Comparison of ENCODE assay signal across 8 cellular contexts in the genomic region with DNA sequence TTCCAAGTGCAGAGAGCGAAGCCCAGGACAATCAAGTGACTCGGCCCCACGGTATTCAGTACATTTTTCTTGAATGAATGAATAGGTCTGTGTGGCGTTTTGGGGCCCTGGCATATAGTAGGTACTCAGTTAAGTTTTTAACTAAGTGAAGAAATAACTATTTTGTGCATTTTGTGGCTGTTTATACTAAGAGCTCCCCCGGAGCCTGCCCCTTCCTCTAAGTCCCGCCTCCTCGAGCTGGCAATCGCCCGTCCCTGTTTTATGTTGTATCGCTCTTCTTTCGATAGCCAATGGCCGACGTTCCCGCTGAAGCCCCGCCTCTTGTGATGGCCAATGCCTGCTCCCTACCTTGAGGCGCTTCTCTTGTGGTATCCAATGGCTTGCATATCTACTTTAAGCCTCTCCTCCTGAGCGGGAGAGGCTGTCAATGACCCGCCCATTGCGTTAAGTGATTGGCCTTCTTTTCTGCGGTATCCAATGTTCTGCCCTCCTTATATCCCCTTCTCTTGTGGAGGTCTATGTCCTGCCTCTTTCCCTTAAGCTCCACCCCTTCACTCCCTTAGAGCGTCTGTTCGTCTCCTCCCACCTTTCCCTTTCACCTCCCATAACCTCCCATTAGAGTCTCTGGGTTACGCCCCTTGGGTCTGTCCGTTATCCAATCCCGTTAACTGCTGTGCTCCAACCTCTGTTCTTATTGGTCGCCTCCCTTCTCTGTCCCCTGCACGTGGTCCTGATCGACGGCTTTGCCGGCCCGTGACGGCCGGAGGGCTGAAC. TPM values are rescaled to one million over a fixed set of nuclear protein-coding genes. Genes with fewer than 3 reads are reported as not detected.
DNase-seq lines count a peak whose midpoint lies in the region; ATAC-seq, FAIRE-seq and TF ChIP-seq lines count a peak whose summit lies in the region.

No MANE protein-coding gene starts in this region.

- peak overlapping the region; percentile 74 for H3K4me2 ChIP-seq in HepG2 (ENCODE audit: low read depth, low read length)

- DNase-seq in C1 segment of cervical spinal cord (lab: John Stamatoyannopoulos, UW) (peak; percentile 85 to 100 (median 98)), NCI-H69 (lab: John Stamatoyannopoulos, UW) (peak; percentile 100), dorsolateral prefrontal cortex (peak; percentile 94 to 100 (median 99)), HepG2 (ENCODE audit: low spot score) (peak; percentile 100)
- peak; percentile 95 for DNase-seq in activated CD4-positive, alpha-beta T cell treated with anti-CD3 and anti-CD28 coated beads, Interleukin-2, amount 50 U/mL, for 1 hour
- DNase-seq in stimulated activated CD4-positive, alpha-beta T cell treated with anti-CD3 and anti-CD28 coated beads, Interleukin-2, amount 100 ng/mL, for 48 hours, result peak; percentile 93

- peaks cover 22% of the 10 kb centered on the region for H3K79me2 ChIP-seq in HepG2 (ENCODE audit: insufficient read depth, low read length)

- POLR2A ChIA-PET in HepG2 (lab: Yijun Ruan, JAX), result interaction anchor here (0.8 to 2.6 kb wide), 25 partner anchors 9 to 413 kb away, joined by 3 to 37 read pairs (median 6); a partner anchor contains a TSS

- FAIRE-seq in HepG2 (lab: Jason Lieb, UNC), result peak; percentile 100

- peaks cover 3 to 12% of the 10 kb centered on the region in 2 experiments; a peak in 3 of 5 replicates for H3K36me3 ChIP-seq in HepG2 (replicated peaks in 1 of 2; ENCODE audit: control insufficient read depth in 1 of 2, insufficient read depth in 2 of 2, low read length in 2 of 2)

- H3K4me1 ChIP-seq in HepG2 (ENCODE audit: insufficient read depth, low read length), result peaks cover 21% of the 10 kb centered on the region

- under 1% methylated on average over 33 of the region's 33 CpGs for WGBS in HepG2 (ENCODE audit: low lambda C conversion rate)

- no peaks in the 10 kb centered on the region for H3K9me3 ChIP-seq in HepG2 (ENCODE audit: low read length)

- H4K20me1 ChIP-seq in HepG2 (ENCODE audit: insufficient read depth, low read length), result 0 out of 2 replicates have a peak, but pooled peaks cover 4% of the 10 kb centered on the region

- CTCF ChIA-PET in HepG2 (lab: Yijun Ruan, JAX; ENCODE audit: low intra/inter-chr PET ratio, low total read pairs), result no interaction called here

- no TSS peak for BruUV-seq in HepG2 (replicated peaks; lab: Mats Ljungman, UMichigan)

- peak in 6 of 56 donors; percentile 13 to 30 (median 22) for TF ChIP-seq CTCF in dorsolateral prefrontal cortex (IDR thresholded peaks at IDR 0.05 in 54 of 56, conservative IDR thresholded peaks at IDR 0.05 in 2 of 56; ENCODE audit: low read depth in 1 of 56, partially characterized antibody in 56 of 56)
- no peak for TF ChIP-seq CTCF in HepG2 (CRISPR knock-in tag; IDR thresholded peaks at IDR 0.05)

- TF ChIP-seq RAD21 in HepG2 (CRISPR knock-in tag; IDR thresholded peaks at IDR 0.05), result no peak

- intact Hi-C loops in dorsolateral prefrontal cortex (cut with DNase I) (loop anchor here (1.0 to 5.0 kb wide), 4 partner anchors 14 to 709 kb away; a partner anchor contains a TSS), HepG2 (cut with micrococcal nuclease; ENCODE audit: unreplicated experiment) (loop anchor here (5.0 kb wide), 1 partner anchor 66 kb away; a partner anchor contains a TSS)

- peak overlapping the region; percentile 78 for H3K9ac ChIP-seq in HepG2 (ENCODE audit: insufficient read depth, low read depth, low read length)

- H3K27ac ChIP-seq in dorsolateral prefrontal cortex (peak overlapping the region in 58 of 59 donors; percentile 45 to 96 (median 82)), HepG2 (ENCODE audit: extremely low read length, insufficient read depth, low read length) (peak overlapping the region; percentile 88)

- H3K27me3 ChIP-seq in dorsolateral prefrontal cortex (no peaks in the 10 kb centered on the region), HepG2 (ENCODE audit: control insufficient read depth in 1 of 2, insufficient read depth in 2 of 2, low read length in 2 of 2) (no peaks in the 10 kb centered on the region; a peak in 1 of 5 replicates)

- TF ChIP-seq EP300 in HepG2 (IDR thresholded peaks at IDR 0.05; ENCODE audit: low read depth in 2 of 2, low read length in 2 of 2), result no peak
- TF ChIP-seq EP300 in HepG2 (CRISPR knock-in tag; IDR thresholded peaks at IDR 0.05; ENCODE audit: borderline replicate concordance), result no peak

- no peak overlapping the region for H2AFZ ChIP-seq in HepG2 (ENCODE audit: low read length)

- ATAC-seq in GM19395 (IDR thresholded peaks at IDR 0.05; ENCODE audit: unreplicated experiment) (peak; percentile 87), HG03521 (IDR thresholded peaks at IDR 0.05; ENCODE audit: unreplicated experiment) (peak; percentile 81), HepG2 (peak; percentile 92)

- H3K4me3 ChIP-seq in dorsolateral prefrontal cortex (peak overlapping the region; percentile 64 to 99 (median 90)), HepG2 (replicated peaks in 1 of 3; ENCODE audit: insufficient read depth in 1 of 3, low read depth in 2 of 3, low read length in 3 of 3) (peak overlapping the region; percentile 59 to 72 (median 65))

- peak; percentile 52 to 54; a peak in 2 of 4 replicates for TF ChIP-seq POLR2A in HepG2 (IDR thresholded peaks at IDR 0.05; ENCODE audit: insufficient read depth in 1 of 2, low read depth in 2 of 2, low read length in 2 of 2)

- in situ Hi-C loops in HepG2 (cut with HindIII; ENCODE audit: extremely low pct_ligation_motif_present, low pct_unique_long_range_greater_than_20kb), result no loop called here

RNA-seq across cellular contexts. Expression of a gene that starts 0.5 kb away (rescaled TPM):
- 10 to 100 TPM; 42.3 to 73.8 (median 56.9) TPM for total RNA-seq in dorsolateral prefrontal cortex
- total RNA-seq in HepG2 (2016; rRNA removed; fragmentation: Illumina TruSeq; extraction: Trizol), result 47.9 and 51.1 TPM in 2 replicates
- 7.5 and 8.8 TPM in 2 replicates for total RNA-seq in HepG2 (2016; cell fraction: cytosol; rRNA removed; fragmentation: Illumina TruSeq; extraction: Trizol; ENCODE audit: low read depth)
- total RNA-seq in HepG2 (2016; cell fraction: insoluble cytoplasmic fraction; rRNA removed; fragmentation: Illumina TruSeq; extraction: Trizol), result 38.9 and 55.4 TPM in 2 replicates
- total RNA-seq in HepG2 (2016; cell fraction: membrane; rRNA removed; fragmentation: Illumina TruSeq; extraction: Trizol), result 11.6 and 13.8 TPM in 2 replicates
- total RNA-seq in HepG2 (2016; cell fraction: nucleus; rRNA removed; fragmentation: Illumina TruSeq; extraction: Trizol), result 29.4 and 31.2 TPM in 2 replicates
- polyA plus RNA-seq in HepG2 (2011; rRNA removed), result 20.0 and 26.0 TPM in 2 replicates
- 11.0 and 22.9 TPM in 2 replicates for polyA plus RNA-seq in HepG2 (2011; cell fraction: cytosol; rRNA removed)
- polyA plus RNA-seq in HepG2 (2011; cell fraction: nucleus; rRNA removed), result 50.4 and 56.5 TPM in 2 replicates
- polyA plus RNA-seq in HepG2 (2012), result 20.9 and 29.2 TPM in 2 replicates
- 5.7 and 6.4 TPM in 2 replicates for polyA plus RNA-seq in HepG2 (2016; cell fraction: cytosol; fragmentation: Illumina TruSeq; extraction: Trizol; ENCODE audit: low read depth)
- 59.0 and 65.1 TPM in 2 replicates for polyA plus RNA-seq in HepG2 (2016; cell fraction: insoluble cytoplasmic fraction; fragmentation: Illumina TruSeq; extraction: Trizol; ENCODE audit: low read depth)
- polyA plus RNA-seq in HepG2 (2016; cell fraction: membrane; fragmentation: Illumina TruSeq; extraction: Trizol; ENCODE audit: low read depth), result 8.6 and 10.8 TPM in 2 replicates
- 76.7 and 79.6 TPM in 2 replicates for polyA plus RNA-seq in HepG2 (2016; cell fraction: nucleus; fragmentation: Illumina TruSeq; extraction: Trizol; ENCODE audit: insufficient read depth, low read depth)
- polyA minus RNA-seq in HepG2 (2011; rRNA and poly(A)+ RNA removed; ENCODE audit: low replicate concordance), result 12.6 and 23.4 TPM in 2 replicates
- polyA minus RNA-seq in HepG2 (2011; cell fraction: cytosol; rRNA and poly(A)+ RNA removed), result 10.2 and 16.9 TPM in 2 replicates
- 12.0 and 12.8 TPM in 2 replicates for polyA minus RNA-seq in HepG2 (2011; cell fraction: nucleus; rRNA and poly(A)+ RNA removed)

RNA-seq across cellular contexts. Expression of a gene that starts 14.0 kb away (rescaled TPM):
- total RNA-seq in dorsolateral prefrontal cortex (100 to 1,000 TPM; 110 to 244 (median 164) TPM), HepG2 (2016; rRNA removed; fragmentation: Illumina TruSeq; extraction: Trizol) (33.6 and 35.5 TPM in 2 replicates)
- total RNA-seq in HepG2 (2016; cell fraction: cytosol; rRNA removed; fragmentation: Illumina TruSeq; extraction: Trizol; ENCODE audit: low read depth), result 82.0 and 89.5 TPM in 2 replicates
- 26.5 and 40.3 TPM in 2 replicates for total RNA-seq in HepG2 (2016; cell fraction: insoluble cytoplasmic fraction; rRNA removed; fragmentation: Illumina TruSeq; extraction: Trizol)
- total RNA-seq in HepG2 (2016; cell fraction: membrane; rRNA removed; fragmentation: Illumina TruSeq; extraction: Trizol), result 92.4 and 97.7 TPM in 2 replicates
- total RNA-seq in HepG2 (2016; cell fraction: nucleus; rRNA removed; fragmentation: Illumina TruSeq; extraction: Trizol), result 14.4 and 21.6 TPM in 2 replicates
- polyA plus RNA-seq in HepG2 (2011; rRNA removed), result 34.9 and 44.2 TPM in 2 replicates
- 33.0 and 55.5 TPM in 2 replicates for polyA plus RNA-seq in HepG2 (2011; cell fraction: cytosol; rRNA removed)
- polyA plus RNA-seq in HepG2 (2011; cell fraction: nucleus; rRNA removed), result 41.1 and 57.2 TPM in 2 replicates
- 24.9 and 32.9 TPM in 2 replicates for polyA plus RNA-seq in HepG2 (2012)
- polyA plus RNA-seq in HepG2 (2016; cell fraction: cytosol; fragmentation: Illumina TruSeq; extraction: Trizol; ENCODE audit: low read depth), result 99.5 and 107 TPM in 2 replicates
- polyA plus RNA-seq in HepG2 (2016; cell fraction: insoluble cytoplasmic fraction; fragmentation: Illumina TruSeq; extraction: Trizol; ENCODE audit: low read depth), result 35.2 and 44.8 TPM in 2 replicates
- polyA plus RNA-seq in HepG2 (2016; cell fraction: membrane; fragmentation: Illumina TruSeq; extraction: Trizol; ENCODE audit: low read depth), result 107 and 115 TPM in 2 replicates
- 46.4 and 52.3 TPM in 2 replicates for polyA plus RNA-seq in HepG2 (2016; cell fraction: nucleus; fragmentation: Illumina TruSeq; extraction: Trizol; ENCODE audit: insufficient read depth, low read depth)
- polyA minus RNA-seq in HepG2 (2011; rRNA and poly(A)+ RNA removed; ENCODE audit: low replicate concordance), result 27.9 and 43.0 TPM in 2 replicates
- 17.5 and 20.2 TPM in 2 replicates for polyA minus RNA-seq in HepG2 (2011; cell fraction: cytosol; rRNA and poly(A)+ RNA removed)
- polyA minus RNA-seq in HepG2 (2011; cell fraction: nucleus; rRNA and poly(A)+ RNA removed), result 7.8 and 11.1 TPM in 2 replicates

RNA-seq across cellular contexts. Expression of a gene that starts 46.7 kb away (rescaled TPM):
- 10 to 100 TPM in 16 of 120 experiments, 1 to 10 TPM in 104; 1.4 to 28.3 (median 6.3) TPM for total RNA-seq in dorsolateral prefrontal cortex
- total RNA-seq in HepG2 (2016; rRNA removed; fragmentation: Illumina TruSeq; extraction: Trizol), result 0.80 and 1.3 TPM in 2 replicates
- total RNA-seq in HepG2 (2016; cell fraction: cytosol; rRNA removed; fragmentation: Illumina TruSeq; extraction: Trizol; ENCODE audit: low read depth), result 1.2 and 1.4 TPM in 2 replicates
- 0.68 and 1.3 TPM in 2 replicates for total RNA-seq in HepG2 (2016; cell fraction: insoluble cytoplasmic fraction; rRNA removed; fragmentation: Illumina TruSeq; extraction: Trizol)
- total RNA-seq in HepG2 (2016; cell fraction: membrane; rRNA removed; fragmentation: Illumina TruSeq; extraction: Trizol), result 0.12 and 0.21 TPM in 2 replicates
- total RNA-seq in HepG2 (2016; cell fraction: nucleus; rRNA removed; fragmentation: Illumina TruSeq; extraction: Trizol), result 1.0 and 1.1 TPM in 2 replicates
- 1.1 and 1.9 TPM in 2 replicates for polyA plus RNA-seq in HepG2 (2011; rRNA removed)
- 0.72 and 0.76 TPM in 2 replicates for polyA plus RNA-seq in HepG2 (2011; cell fraction: cytosol; rRNA removed)
- polyA plus RNA-seq in HepG2 (2011; cell fraction: nucleus; rRNA removed), result 12.5 and 14.8 TPM in 2 replicates
- polyA plus RNA-seq in HepG2 (2012), result 0.82 and 1.4 TPM in 2 replicates
- 1.2 and 1.5 TPM in 2 replicates for polyA plus RNA-seq in HepG2 (2016; cell fraction: cytosol; fragmentation: Illumina TruSeq; extraction: Trizol; ENCODE audit: low read depth)
- polyA plus RNA-seq in HepG2 (2016; cell fraction: insoluble cytoplasmic fraction; fragmentation: Illumina TruSeq; extraction: Trizol; ENCODE audit: low read depth), result 0.48 and 0.53 TPM in 2 replicates
- 0.08 and 0.13 TPM in 2 replicates for polyA plus RNA-seq in HepG2 (2016; cell fraction: membrane; fragmentation: Illumina TruSeq; extraction: Trizol; ENCODE audit: low read depth)
- 2.9 and 3.1 TPM in 2 replicates for polyA plus RNA-seq in HepG2 (2016; cell fraction: nucleus; fragmentation: Illumina TruSeq; extraction: Trizol; ENCODE audit: insufficient read depth, low read depth)
- polyA minus RNA-seq in HepG2 (2011; rRNA and poly(A)+ RNA removed; ENCODE audit: low replicate concordance), result 0.19 and 0.78 TPM in 2 replicates
- polyA minus RNA-seq in HepG2 (2011; cell fraction: cytosol; rRNA and poly(A)+ RNA removed), result 1.1 and 1.3 TPM in 2 replicates
- 1.0 and 1.6 TPM in 2 replicates for polyA minus RNA-seq in HepG2 (2011; cell fraction: nucleus; rRNA and poly(A)+ RNA removed)

Comparison
In these comparisons a context has a peak if more than half of its experiments do, and no peak if none do; other contexts are left out.
1. Peak in every context shown above with its lines: DNase-seq, ATAC-seq, H3K4me3 ChIP-seq and H3K27ac ChIP-seq.